16 cellular contexts compared by ENCODE assay signal in the genomic region with DNA sequence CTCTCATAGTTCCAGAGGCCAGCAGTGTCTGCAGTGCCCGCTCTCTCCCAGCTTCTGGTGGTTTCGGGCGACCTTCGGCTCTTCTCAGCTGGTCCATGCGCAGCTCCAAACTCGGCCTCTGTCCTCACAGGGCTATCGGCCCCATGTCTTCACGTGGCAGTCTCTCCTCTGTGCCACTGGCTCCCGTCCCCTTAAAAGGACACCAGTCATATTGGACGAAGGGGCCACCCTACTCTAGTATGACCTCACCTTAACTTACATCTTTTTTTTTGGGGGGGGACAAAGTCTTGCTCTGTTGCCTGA. TPM values are rescaled to one million over a fixed set of nuclear protein-coding genes. Genes with fewer than 3 reads are reported as not detected.
A peak's percentile ranks its signal among the peaks of the same experiment; 100 is the strongest.
DNase-seq lines count a peak whose midpoint lies in the region; ATAC-seq and TF ChIP-seq lines count a peak whose summit lies in the region.
"Had no signal": no experiment of that assay in that cellular context is flagged by ENCODE, and none has a peak within 500 bp of the region (broad histone marks: within the 10 kb centered on the region; RNA-seq: fewer than 3 reads in every experiment).

No MANE protein-coding gene starts in this region.

- H3K9me3 Mint-ChIP-seq in natural killer cell treated with Interleukin-12 subunit alpha and Interleukin-12 subunit beta and Interleukin-15 and Interleukin-18, amount 100 ng/mL, for 72 hours: no peaks in the 10 kb centered on the region
- H3K9me3 Mint-ChIP-seq: CD4-positive, alpha-beta T cell had no signal

- H3K9me3 ChIP-seq in RWPE2 (ENCODE audit: severe bottlenecking): no peaks in the 10 kb centered on the region
- H3K9me3 ChIP-seq in lower lobe of right lung: no peaks in the 10 kb centered on the region
- H3K9me3 ChIP-seq: HAP-1 had no signal

- ATAC-seq in RWPE2 (ENCODE audit: low read depth) (no peak), lower lobe of right lung (no peak)
- no peak for ATAC-seq in natural killer cell treated with Interleukin-12 subunit alpha and Interleukin-12 subunit beta and Interleukin-15 and Interleukin-18, amount 100 ng/mL, for 72 hours
- ATAC-seq: GM12878 had no signal

- H3K4me3 Mint-ChIP-seq in natural killer cell treated with Interleukin-12 subunit alpha and Interleukin-12 subunit beta and Interleukin-15 and Interleukin-18, amount 100 ng/mL, for 72 hours: no peak overlapping the region
- H3K4me3 Mint-ChIP-seq: CD4-positive, alpha-beta T cell had no signal

- no peak overlapping the region for H3K27ac Mint-ChIP-seq in natural killer cell treated with Interleukin-12 subunit alpha and Interleukin-12 subunit beta and Interleukin-15 and Interleukin-18, amount 100 ng/mL, for 72 hours
- H3K27ac Mint-ChIP-seq: CD4-positive, alpha-beta T cell had no signal

- H3K4me1 ChIP-seq in RWPE2 (ENCODE audit: insufficient read depth, poor library complexity, severe bottlenecking) (no peaks in the 10 kb centered on the region), lower lobe of right lung (no peaks in the 10 kb centered on the region)

- no peaks in the 10 kb centered on the region for H3K27me3 Mint-ChIP-seq in natural killer cell treated with Interleukin-12 subunit alpha and Interleukin-12 subunit beta and Interleukin-15 and Interleukin-18, amount 100 ng/mL, for 72 hours
- H3K27me3 Mint-ChIP-seq: CD4-positive, alpha-beta T cell had no signal

- DNase-seq in activated effector memory CD4-positive, alpha-beta T cell treated with anti-CD3 and anti-CD28 coated beads, Interleukin-2, amount 50 U/mL, for 16 hours: peak; percentile 27
- no peak for DNase-seq in activated effector memory CD4-positive, alpha-beta T cell treated with Interleukin-2 at 50 U/mL for 16 hours
- peak; percentile 43 for DNase-seq in RWPE2 (ENCODE audit: low spot score)
- peak; percentile 23 for DNase-seq in lower lobe of right lung
- no peak for DNase-seq in natural killer cell treated with Interleukin-12 subunit alpha and Interleukin-12 subunit beta and Interleukin-15 and Interleukin-18, amount 100 ng/mL, for 72 hours (ENCODE audit: low spot score)
- no peak for DNase-seq in GOT3 (lab: John Stamatoyannopoulos, UW)
- no peak for DNase-seq in NCI-H146 treated with DMSO at 0.1 percent for 48 hours (lab: John Stamatoyannopoulos, UW; ENCODE audit: unreplicated experiment)
- DNase-seq: Calu3, DMS79 had no signal

- H3K36me3 ChIP-seq in RWPE2 (ENCODE audit: low read depth) (0 out of 2 replicates have a peak, but pooled peaks cover 5% of the 10 kb centered on the region), lower lobe of right lung (peaks cover 40% of the 10 kb centered on the region)
- H3K36me3 ChIP-seq: HAP-1 had no signal

- H3K27me3 ChIP-seq in RWPE2 (ENCODE audit: insufficient read depth, poor library complexity, severe bottlenecking) (no peaks in the 10 kb centered on the region), lower lobe of right lung (ENCODE audit: low read depth) (no peaks in the 10 kb centered on the region)

- TF ChIP-seq CTCF in RWPE2 (IDR thresholded peaks at IDR 0.05; ENCODE audit: poor library complexity, severe bottlenecking) (no peak), lower lobe of right lung (IDR thresholded peaks at IDR 0.05) (no peak)

- intact Hi-C loops in lower lobe of right lung (cut with DNase I): no loop called here

- H3K4me3 ChIP-seq in RWPE2 (ENCODE audit: severe bottlenecking): no peak overlapping the region
- no peak overlapping the region for H3K4me3 ChIP-seq in lower lobe of right lung
- H3K4me3 ChIP-seq: GM12878, GM23248, HAP-1, K562 had no signal

- H3K36me3 Mint-ChIP-seq in natural killer cell treated with Interleukin-12 subunit alpha and Interleukin-12 subunit beta and Interleukin-15 and Interleukin-18, amount 100 ng/mL, for 72 hours: no peaks in the 10 kb centered on the region

- no peak overlapping the region for H3K27ac ChIP-seq in RWPE2 (ENCODE audit: poor library complexity, severe bottlenecking)
- H3K27ac ChIP-seq in lower lobe of right lung: no peak overlapping the region
- H3K27ac ChIP-seq: 22Rv1, GM23248 had no signal

- H3K4me1 Mint-ChIP-seq in natural killer cell treated with Interleukin-12 subunit alpha and Interleukin-12 subunit beta and Interleukin-15 and Interleukin-18, amount 100 ng/mL, for 72 hours (ENCODE audit: low read depth in 2 of 2): no peaks in the 10 kb centered on the region

RNA-seq across cellular contexts. Expression of a gene that starts 13.8 kb away (rescaled TPM):
- 23.7 TPM for total RNA-seq in lower lobe of right lung
- 10 to 100 TPM; 23.4 to 37.7 TPM for total RNA-seq in natural killer cell treated with Interleukin-12 subunit alpha and Interleukin-12 subunit beta and Interleukin-15 and Interleukin-18, amount 100 ng/mL, for 72 hours

RNA-seq across cellular contexts. Expression of a gene that starts 20.4 kb away (rescaled TPM):
- 202 TPM for total RNA-seq in lower lobe of right lung
- under 1 TPM in 1 of 2 donors, not detected in 1; 0.67 TPM for total RNA-seq in natural killer cell treated with Interleukin-12 subunit alpha and Interleukin-12 subunit beta and Interleukin-15 and Interleukin-18, amount 100 ng/mL, for 72 hours

RNA-seq across cellular contexts. Expression of a gene that starts 42.5 kb away (rescaled TPM):
- not detected for total RNA-seq in lower lobe of right lung
- not detected for total RNA-seq in natural killer cell treated with Interleukin-12 subunit alpha and Interleukin-12 subunit beta and Interleukin-15 and Interleukin-18, amount 100 ng/mL, for 72 hours
- total RNA-seq: CD4-positive, alpha-beta T cell; G401; GM23248 had no signal

Comparison
In these comparisons a context has a peak if more than half of its experiments do, and no peak if none do; other contexts are left out.
1. DNase-seq: peak in activated effector memory CD4-positive, alpha-beta T cell treated with anti-CD3 and anti-CD28 coated beads, Interleukin-2, amount 50 U/mL, for 16 hours (single experiment), RWPE2 (single experiment) and lower lobe of right lung (single experiment); none in activated effector memory CD4-positive, alpha-beta T cell treated with Interleukin-2 at 50 U/mL for 16 hours (single experiment), natural killer cell treated with Interleukin-12 subunit alpha and Interleukin-12 subunit beta and Interleukin-15 and Interleukin-18, amount 100 ng/mL, for 72 hours (single experiment), GOT3 (single experiment) and NCI-H146 treated with DMSO at 0.1 percent for 48 hours (single experiment).
2. RNA of a gene that starts 20.4 kb away (total RNA-seq): 202 TPM in lower lobe of right lung (single experiment); 0.67 TPM in natural killer cell treated with Interleukin-12 subunit alpha and Interleukin-12 subunit beta and Interleukin-15 and Interleukin-18, amount 100 ng/mL, for 72 hours; every median in the first group is over 100 times any median in the second.